8 cellular contexts compared by ENCODE assay signal in genomic region chr12:6821271-6821673, GRCh38. TPM values are rescaled to one million over a fixed set of nuclear protein-coding genes. Genes with fewer than 3 reads are reported as not detected.
DNase-seq lines count a peak whose midpoint lies in the region; ATAC-seq and TF ChIP-seq lines count a peak whose summit lies in the region.

No MANE protein-coding gene starts in this region.

- DNase-seq in AML-193 (lab: John Stamatoyannopoulos, UW) (peak; percentile 86 to 89), HCT116 (ENCODE audit: low read depth, low spot score) (no peak), OCI-M1 (lab: John Stamatoyannopoulos, UW) (peak; percentile 78), islet precursor cell (peak; percentile 94), GM10248 (ENCODE audit: extremely low spot score) (no peak)
- DNase-seq in central memory CD4-positive, alpha-beta T cell, result peak; percentile 10

- H3K9me3 ChIP-seq in HCT116 (ENCODE audit: control insufficient read depth in 1 of 2, insufficient read depth in 1 of 2, low read depth in 1 of 2, low read length in 2 of 2), result no peaks in the 10 kb centered on the region

- CTCF ChIA-PET in HCT116 (lab: Charles Lee) (interaction anchor here (0.9 to 2.3 kb wide), 3 partner anchors 14 to 68 kb away, joined by 3 to 10 read pairs (median 8); partner anchors contain the start of gene MLF2), GM10248 (lab: Yijun Ruan, JAX) (interaction anchor here (0.7 to 7.6 kb wide), 9 partner anchors 8 to 88 kb away, joined by 3 to 41 read pairs (median 4); partner anchors contain the start of genes GNB3, MLF2 and PTMS)

- intact Hi-C loops in HCT116 (cut with micrococcal nuclease), result no loop called here

- H3K4me1 ChIP-seq in HCT116 (ENCODE audit: control insufficient read depth in 1 of 2, insufficient read depth in 2 of 2, low read length in 2 of 2), result peaks cover 13 to 34% of the 10 kb centered on the region in 2 experiments

- H3K79me2 ChIP-seq in HCT116 (ENCODE audit: insufficient read depth, low read length), result no peaks in the 10 kb centered on the region

- TF ChIP-seq POLR2A in HCT116 (IDR thresholded peaks at IDR 0.05; ENCODE audit: borderline replicate concordance, extremely low read depth, insufficient read depth, insufficient read length), result no peak

- H3K4me2 ChIP-seq in HCT116 (ENCODE audit: low read length), result peak overlapping the region; percentile 83

- RAD21 ChIA-PET in HCT116 (lab: Charles Lee; ENCODE audit: low non-redundant PET in 1 of 2, low total read pairs in 2 of 2, uncharacterized antibody in 2 of 2, unreplicated experiment in 2 of 2), result no interaction called here

- peak overlapping the region; percentile 48; the same call in 1 of the 2 replicates for H3K9ac ChIP-seq in HCT116 (ENCODE audit: low read length)

- no peak overlapping the region for H2AFZ ChIP-seq in HCT116 (ENCODE audit: low read depth, low read length, poor library complexity, severe bottlenecking)

- H3K9me2 ChIP-seq in HCT116 (ENCODE audit: insufficient read depth), result no peaks in the 10 kb centered on the region

- TF ChIP-seq CTCF in HCT116 (IDR thresholded peaks at IDR 0.05 in 2 of 3, conservative IDR thresholded peaks at IDR 0.05 in 1 of 3; ENCODE audit: borderline replicate concordance in 1 of 3, insufficient read depth in 1 of 3, low read depth in 2 of 3, low read length in 2 of 3), result no peak
- no peak for TF ChIP-seq CTCF in GM10248 (IDR thresholded peaks at IDR 0.05; ENCODE audit: control extremely low read depth, extremely low read depth, low read depth, missing control alignments)

- no peaks in the 10 kb centered on the region for H3K36me3 ChIP-seq in HCT116 (ENCODE audit: control insufficient read depth in 1 of 2, insufficient read depth in 2 of 2, low read length in 2 of 2)

- H3K4me3 ChIP-seq in HCT116 (replicated peaks in 1 of 2; ENCODE audit: low read depth in 1 of 2, low read length in 2 of 2) (peak overlapping the region; percentile 43 to 50), skin epidermis (peak overlapping the region; percentile 13 to 44 (median 31))

- POLR2A ChIA-PET in HCT116 (lab: Charles Lee) (interaction anchor here (0.8 to 1.4 kb wide), 2 partner anchors 56 to 67 kb away, joined by 4 to 10 read pairs; partner anchors contain the start of gene PTMS), GM10248 (lab: Yijun Ruan, JAX) (no interaction called here)

- no peaks in the 10 kb centered on the region for H4K20me1 ChIP-seq in HCT116 (ENCODE audit: insufficient read depth)

- ATAC-seq in HCT116 (peak; percentile 61), GM18511 (IDR thresholded peaks at IDR 0.05; ENCODE audit: unreplicated experiment) (no peak)

- no peak for TF ChIP-seq RAD21 in HCT116 (IDR thresholded peaks at IDR 0.05; ENCODE audit: low read depth)

- BruUV-seq in HCT116 (replicated peaks; lab: Mats Ljungman, UMichigan), result no TSS peak

- 0 out of 2 replicates have a peak overlapping the region, but pooled peaks have one; percentile 18 for H3K27ac ChIP-seq in HCT116 (ENCODE audit: low read depth, low read length)
- H3K27ac ChIP-seq in skin epidermis, result peak overlapping the region in 11 of 21 experiments; percentile 5 to 62 (median 46)

- peaks cover 6% of the 10 kb centered on the region; the same call in 1 of the 2 replicates for H3K27me3 ChIP-seq in HCT116 (ENCODE audit: insufficient read depth, low read length)

TF ChIP-seq in HCT116, 20 proteins besides CTCF, POLR2A, EP300 and RAD21:
- no peak for TF ChIP-seq POLR2AphosphoS5 (IDR thresholded peaks at IDR 0.05; ENCODE audit: low read depth, low read length)
- no peak for TF ChIP-seq SIN3A (IDR thresholded peaks at IDR 0.05; ENCODE audit: low read depth)
- TF ChIP-seq REST (IDR thresholded peaks at IDR 0.05; ENCODE audit: low read depth), result no peak
- TF ChIP-seq EGR1 (IDR thresholded peaks at IDR 0.05; ENCODE audit: low read depth), result no peak
- no peak for TF ChIP-seq YY1 (IDR thresholded peaks at IDR 0.05; ENCODE audit: extremely low read depth, insufficient replicate concordance, low read depth, low read length)
- no peak for TF ChIP-seq ATF3 (IDR thresholded peaks at IDR 0.05)
- TF ChIP-seq ZNF274 (IDR thresholded peaks at IDR 0.05; ENCODE audit: low read depth, low read length), result no peak
- TF ChIP-seq CBX3 (IDR thresholded peaks at IDR 0.05; ENCODE audit: low read depth), result no peak
- TF ChIP-seq ZFX (IDR thresholded peaks at IDR 0.05), result no peak
- no peak for TF ChIP-seq ZBTB33 (IDR thresholded peaks at IDR 0.05; ENCODE audit: extremely low read depth, insufficient replicate concordance, low read length)
- no peak for TF ChIP-seq EZH2phosphoT487 (IDR thresholded peaks at IDR 0.05; ENCODE audit: borderline replicate concordance)
- no peak for TF ChIP-seq CEBPB (IDR thresholded peaks at IDR 0.05; ENCODE audit: low read depth)
- no peak for TF ChIP-seq JUND (IDR thresholded peaks at IDR 0.05)
- no peak for TF ChIP-seq SRF (IDR thresholded peaks at IDR 0.05; ENCODE audit: low read depth)
- TF ChIP-seq FOSL1 (IDR thresholded peaks at IDR 0.05; ENCODE audit: low read depth), result no peak
- TF ChIP-seq EZH2 (IDR thresholded peaks at IDR 0.05), result no peak
- TF ChIP-seq SP1 (IDR thresholded peaks at IDR 0.05; ENCODE audit: low read depth), result no peak
- TF ChIP-seq TCF7L2 (IDR thresholded peaks at IDR 0.05; ENCODE audit: borderline replicate concordance, extremely low read depth, insufficient read depth, insufficient read length), result no peak
- TF ChIP-seq ELF1 (IDR thresholded peaks at IDR 0.05; ENCODE audit: borderline replicate concordance, low read depth), result no peak

RNA-seq across cellular contexts. Expression of gene GPR162, which starts 0.3 kb away (rescaled TPM):
- total RNA-seq in HCT116 (2021; ENCODE audit: unreplicated experiment), result 2.3 TPM
- polyA plus RNA-seq in HCT116 (2012), result 2.8 and 2.9 TPM in 2 replicates

RNA-seq across cellular contexts. Expression of gene P3H3, which starts 6.9 kb away (rescaled TPM):
- total RNA-seq in HCT116 (2021; ENCODE audit: unreplicated experiment), result 32.2 TPM
- 24.3 and 25.5 TPM in 2 replicates for polyA plus RNA-seq in HCT116 (2012)

RNA-seq across cellular contexts. Expression of gene GNB3, which starts 19.5 kb away (rescaled TPM):
- total RNA-seq in HCT116 (2021; ENCODE audit: unreplicated experiment), result 8.7 TPM
- 8.5 and 9.8 TPM in 2 replicates for polyA plus RNA-seq in HCT116 (2012)

RNA-seq across cellular contexts. Expression of gene CDCA3, which starts 29.8 kb away (rescaled TPM):
- total RNA-seq in HCT116 (2021; ENCODE audit: unreplicated experiment), result 63.0 TPM
- polyA plus RNA-seq in HCT116 (2012), result 72.5 and 92.7 TPM in 2 replicates

RNA-seq across cellular contexts. Expression of gene USP5, which starts 30.7 kb away (rescaled TPM):
- 175 TPM for total RNA-seq in HCT116 (2021; ENCODE audit: unreplicated experiment)
- polyA plus RNA-seq in HCT116 (2012), result 76.8 and 88.7 TPM in 2 replicates

Comparison
In these comparisons a context has a peak if more than half of its experiments do, and no peak if none do; other contexts are left out.
1. DNase-seq: peak in AML-193 (2 of 2), OCI-M1 (single experiment), central memory CD4-positive, alpha-beta T cell (single experiment) and islet precursor cell (single experiment); none in HCT116 (single experiment) and GM10248 (single experiment).